13 cellular contexts compared by ENCODE assay signal in genomic region chr4:121698119-121698732, GRCh38. TPM values are rescaled to one million over a fixed set of nuclear protein-coding genes. Genes with fewer than 3 reads are reported as not detected.
DNase-seq lines count a peak whose midpoint lies in the region; ATAC-seq, FAIRE-seq and TF ChIP-seq lines count a peak whose summit lies in the region.
"Had no signal": no experiment of that assay in that cellular context is flagged by ENCODE, and none has a peak within 500 bp of the region (broad histone marks: within the 10 kb centered on the region; RNA-seq: fewer than 3 reads in every experiment).

No MANE protein-coding gene starts in this region.

- H3K27ac ChIP-seq in PC-9, result no peak overlapping the region
- H3K27ac ChIP-seq in right cardiac atrium (ENCODE audit: low read length), result no peak overlapping the region
- no peak overlapping the region for H3K27ac ChIP-seq in small intestine (ENCODE audit: low read depth in 1 of 2, low read length in 1 of 2)
- H3K27ac ChIP-seq in thyroid gland, result no peak overlapping the region

- WGBS in right cardiac atrium, result 63% methylated on average over 8 of the region's 8 CpGs
- WGBS in small intestine, 3 donors, result 62 to 72% (median 70%) methylated on average over 8 of the region's 8 CpGs
- 82 to 83% methylated on average over 8 of the region's 8 CpGs for WGBS in thyroid gland, 2 donors

- intact Hi-C loops in activated CD8-positive, alpha-beta T cell treated with anti-CD3 and anti-CD28 coated beads for 36 hours (cut with micrococcal nuclease), result no loop called here
- intact Hi-C loops in PC-9 (cut with micrococcal nuclease; ENCODE audit: unreplicated experiment), result loop anchor here (5.0 kb wide), 1 partner anchor 104 kb away; the partner anchor contains the start of gene EXOSC9
- intact Hi-C loops in right cardiac atrium (cut with DNase I), result no loop called here
- intact Hi-C loops in thyroid gland (cut with DNase I), result no loop called here

- DNase-seq in activated CD8-positive, alpha-beta T cell treated with anti-CD3 and anti-CD28 coated beads, Interleukin-2, amount 10 ng/mL, durations not matched to agents 7 days and 5 days, result no peak
- DNase-seq in activated CD8-positive, alpha-beta T cell treated with anti-CD3 and anti-CD28 coated beads for 36 hours, result no peak
- DNase-seq in PC-9, result no peak
- peak; percentile 69 to 80 (median 76) for DNase-seq in right cardiac atrium
- peak; percentile 18 for DNase-seq in small intestine
- DNase-seq in iPS-NIHi11 (ENCODE audit: low spot score), result no peak
- no peak for DNase-seq in thyroid gland
- no peak for DNase-seq in activated T-cell treated with anti-CD3 and anti-CD28 coated beads, Interleukin-2, amount 50 U/mL, for 1 hour
- DNase-seq: activated T-cell treated with anti-CD3 and anti-CD28 coated beads, Interleukin-2, amount 50 U/mL, for 72 hours; cortex of kidney; NCI-H345 had no signal

- CTCF ChIA-PET in activated CD8-positive, alpha-beta T cell treated with anti-CD3 and anti-CD28 coated beads, Interleukin-2, amount 10 ng/mL, durations not matched to agents 7 days and 5 days (lab: Charles Lee), result no interaction called here
- CTCF ChIA-PET in activated CD8-positive, alpha-beta T cell treated with anti-CD3 and anti-CD28 coated beads for 36 hours (lab: Charles Lee), result no interaction called here
- CTCF ChIA-PET in PC-9 (lab: Charles Lee), result no interaction called here

- no peak for FAIRE-seq in small intestine (lab: Jason Lieb, UNC)
- FAIRE-seq: urothelium cell line had no signal

- H3K4me3 ChIP-seq in PC-9, result 0 out of 2 replicates have a peak overlapping the region, but pooled peaks have one; percentile 64
- H3K4me3 ChIP-seq in right cardiac atrium (ENCODE audit: low read length), result no peak overlapping the region
- H3K4me3 ChIP-seq in small intestine (ENCODE audit: low read depth in 1 of 2, low read length in 2 of 2), result no peak overlapping the region
- no peak overlapping the region for H3K4me3 ChIP-seq in thyroid gland (replicated peaks in 1 of 3)

- peaks cover 3% of the 10 kb centered on the region for H3K36me3 Mint-ChIP-seq in activated CD8-positive, alpha-beta T cell treated with anti-CD3 and anti-CD28 coated beads, Interleukin-2, amount 10 ng/mL, durations not matched to agents 7 days and 5 days (ENCODE audit: low read depth)
- H3K36me3 Mint-ChIP-seq in activated CD8-positive, alpha-beta T cell treated with anti-CD3 and anti-CD28 coated beads for 36 hours (ENCODE audit: low read depth), result no peaks in the 10 kb centered on the region

- H3K36me3 ChIP-seq in PC-9 (ENCODE audit: low read depth) (peaks cover 11% of the 10 kb centered on the region), small intestine (ENCODE audit: control insufficient read depth in 2 of 2, insufficient read depth in 2 of 2, low read length in 2 of 2) (no peaks in the 10 kb centered on the region), thyroid gland (no peaks in the 10 kb centered on the region)

- no TSS peak for BruUV-seq in PC-9 (replicated peaks; lab: Mats Ljungman, UMichigan)

- H3K9me3 ChIP-seq in PC-9 (ENCODE audit: insufficient read depth, low read depth) (no peaks in the 10 kb centered on the region), right cardiac atrium (ENCODE audit: control insufficient read depth, low read length) (no peaks in the 10 kb centered on the region), small intestine (ENCODE audit: control insufficient read depth, low read depth) (no peaks in the 10 kb centered on the region), thyroid gland (no peaks in the 10 kb centered on the region)

- H3K79me2 ChIP-seq in PC-9 (ENCODE audit: low read depth), result peaks cover 32% of the 10 kb centered on the region

- no peaks in the 10 kb centered on the region for H4K20me1 ChIP-seq in PC-9 (ENCODE audit: insufficient read depth)

- no peak for ATAC-seq in activated CD8-positive, alpha-beta T cell treated with anti-CD3 and anti-CD28 coated beads, Interleukin-2, amount 10 ng/mL, durations not matched to agents 7 days and 5 days
- ATAC-seq in activated CD8-positive, alpha-beta T cell treated with anti-CD3 and anti-CD28 coated beads for 36 hours, result no peak
- ATAC-seq in right cardiac atrium, result peak in 1 of 2 donors; percentile 6
- ATAC-seq: activated T-cell treated with anti-CD3 and anti-CD28 coated beads, Interleukin-2, amount 50 U/mL, for 72 hours; heart right ventricle had no signal

- TF ChIP-seq CTCF in activated CD8-positive, alpha-beta T cell treated with anti-CD3 and anti-CD28 coated beads for 36 hours (IDR thresholded peaks at IDR 0.05), result no peak
- TF ChIP-seq CTCF in PC-9 (conservative IDR thresholded peaks at IDR 0.05) (no peak), thyroid gland (IDR thresholded peaks at IDR 0.05) (no peak)

- H3F3A ChIP-seq in PC-9 (ENCODE audit: insufficient read depth, low read depth), result peaks cover 13% of the 10 kb centered on the region; the same call in 1 of the 2 replicates

- H3K27me3 ChIP-seq in PC-9 (ENCODE audit: insufficient read depth, low read depth) (no peaks in the 10 kb centered on the region), right cardiac atrium (ENCODE audit: control insufficient read depth, insufficient read depth) (no peaks in the 10 kb centered on the region), small intestine (ENCODE audit: control insufficient read depth in 2 of 2, insufficient read depth in 2 of 2, low read length in 2 of 2) (no peaks in the 10 kb centered on the region), thyroid gland (no peaks in the 10 kb centered on the region)
- H3K27me3 ChIP-seq: heart right ventricle had no signal

- H3K4me2 ChIP-seq in PC-9, result peak overlapping the region; percentile 83; the same call in 1 of the 2 replicates

- H3K27me3 Mint-ChIP-seq in activated CD8-positive, alpha-beta T cell treated with anti-CD3 and anti-CD28 coated beads, Interleukin-2, amount 10 ng/mL, durations not matched to agents 7 days and 5 days (ENCODE audit: low read depth), result peaks cover 47% of the 10 kb centered on the region
- H3K27me3 Mint-ChIP-seq in activated CD8-positive, alpha-beta T cell treated with anti-CD3 and anti-CD28 coated beads for 36 hours, result peaks cover 35% of the 10 kb centered on the region

- peaks cover 29% of the 10 kb centered on the region for H3K4me1 Mint-ChIP-seq in activated CD8-positive, alpha-beta T cell treated with anti-CD3 and anti-CD28 coated beads, Interleukin-2, amount 10 ng/mL, durations not matched to agents 7 days and 5 days (ENCODE audit: low read depth)
- peaks cover 15% of the 10 kb centered on the region for H3K4me1 Mint-ChIP-seq in activated CD8-positive, alpha-beta T cell treated with anti-CD3 and anti-CD28 coated beads for 36 hours (ENCODE audit: low read depth)

- H3K4me1 ChIP-seq in PC-9 (replicated peaks; ENCODE audit: insufficient read depth), result peaks cover 30% of the 10 kb centered on the region
- H3K4me1 ChIP-seq in right cardiac atrium (ENCODE audit: control insufficient read depth, insufficient read depth, low read length), result peaks cover 3% of the 10 kb centered on the region
- H3K4me1 ChIP-seq in small intestine (ENCODE audit: control insufficient read depth in 2 of 2, insufficient read depth in 1 of 2, low read depth in 1 of 2, low read length in 1 of 2), result no peaks in the 10 kb centered on the region
- H3K4me1 ChIP-seq in thyroid gland, result peaks cover 9 to 24% of the 10 kb centered on the region in 2 donors

- POLR2A ChIA-PET in activated CD8-positive, alpha-beta T cell treated with anti-CD3 and anti-CD28 coated beads, Interleukin-2, amount 10 ng/mL, durations not matched to agents 7 days and 5 days (lab: Charles Lee), result no interaction called here
- POLR2A ChIA-PET in activated CD8-positive, alpha-beta T cell treated with anti-CD3 and anti-CD28 coated beads for 36 hours (lab: Charles Lee), result no interaction called here
- POLR2A ChIA-PET in PC-9 (lab: Charles Lee; ENCODE audit: unreplicated experiment), result no interaction called here

- no peak for TF ChIP-seq POLR2A in thyroid gland (IDR thresholded peaks at IDR 0.05)

- peak overlapping the region; percentile 84 for H3K4me3 Mint-ChIP-seq in activated CD8-positive, alpha-beta T cell treated with anti-CD3 and anti-CD28 coated beads, Interleukin-2, amount 10 ng/mL, durations not matched to agents 7 days and 5 days
- no peak overlapping the region for H3K4me3 Mint-ChIP-seq in activated CD8-positive, alpha-beta T cell treated with anti-CD3 and anti-CD28 coated beads for 36 hours

- no peaks in the 10 kb centered on the region for H3K9me3 Mint-ChIP-seq in activated CD8-positive, alpha-beta T cell treated with anti-CD3 and anti-CD28 coated beads, Interleukin-2, amount 10 ng/mL, durations not matched to agents 7 days and 5 days (ENCODE audit: insufficient read depth)
- no peaks in the 10 kb centered on the region for H3K9me3 Mint-ChIP-seq in activated CD8-positive, alpha-beta T cell treated with anti-CD3 and anti-CD28 coated beads for 36 hours
- H3K9me3 Mint-ChIP-seq: activated T-cell treated with anti-CD3 and anti-CD28 coated beads, Interleukin-2, amount 50 U/mL, for 72 hours had no signal

- no peaks in the 10 kb centered on the region for H3K9me2 ChIP-seq in PC-9 (ENCODE audit: insufficient read depth)

- H2AFZ ChIP-seq in PC-9, result no peak overlapping the region

- no peak overlapping the region for H3K27ac Mint-ChIP-seq in activated CD8-positive, alpha-beta T cell treated with anti-CD3 and anti-CD28 coated beads, Interleukin-2, amount 10 ng/mL, durations not matched to agents 7 days and 5 days
- H3K27ac Mint-ChIP-seq in activated CD8-positive, alpha-beta T cell treated with anti-CD3 and anti-CD28 coated beads for 36 hours, result no peak overlapping the region

RNA-seq across cellular contexts. Expression of gene ANXA5, which starts 1.4 kb away (rescaled TPM):
- total RNA-seq in activated CD8-positive, alpha-beta T cell treated with anti-CD3 and anti-CD28 coated beads, Interleukin-2, amount 10 ng/mL, durations not matched to agents 7 days and 5 days, result 100 to 1,000 TPM; 145 to 147 TPM
- 10 to 100 TPM; 31.4 to 34.1 TPM for total RNA-seq in activated CD8-positive, alpha-beta T cell treated with anti-CD3 and anti-CD28 coated beads for 36 hours
- total RNA-seq in PC-9 (2021) (177 and 230 TPM in 2 replicates), right cardiac atrium (100 to 1,000 TPM; 145 to 218 (median 167) TPM), thyroid gland (100 to 1,000 TPM; 313 to 356 (median 325) TPM)
- polyA plus RNA-seq in right cardiac atrium (168 TPM), small intestine (100 to 1,000 TPM in 2 of 3 donors, 10 to 100 TPM in 1; 85.7 to 161 (median 143) TPM)

Comparison
In these comparisons a context has a peak if more than half of its experiments do, and no peak if none do; other contexts are left out.
1. DNase-seq: peak in right cardiac atrium (3 of 3) and small intestine (single experiment); none in activated CD8-positive, alpha-beta T cell treated with anti-CD3 and anti-CD28 coated beads, Interleukin-2, amount 10 ng/mL, durations not matched to agents 7 days and 5 days (single experiment), activated CD8-positive, alpha-beta T cell treated with anti-CD3 and anti-CD28 coated beads for 36 hours (single experiment), PC-9 (0 of 2), iPS-NIHi11 (single experiment), thyroid gland (0 of 2) and activated T-cell treated with anti-CD3 and anti-CD28 coated beads, Interleukin-2, amount 50 U/mL, for 1 hour (single experiment).